Comparison of ENCODE assay signal across 2 cellular contexts in genomic region chr12:93029091-93029490, GRCh38.
TF ChIP-seq lines count a peak whose summit lies in the region.

No MANE protein-coding gene starts in this region.

TF ChIP-seq in GM23338, 12 proteins besides CTCF, POLR2A, EP300 and RAD21:
- TF ChIP-seq EZH2 (IDR thresholded peaks at IDR 0.05; ENCODE audit: low read depth, unreplicated experiment) (no peak), ETS1 (IDR thresholded peaks at IDR 0.05) (no peak), ZNF114 (CRISPR knock-in tag; IDR thresholded peaks at IDR 0.05) (no peak), EZH2phosphoT487 (IDR thresholded peaks at IDR 0.05; ENCODE audit: unreplicated experiment) (no peak), JUNB (IDR thresholded peaks at IDR 0.05; ENCODE audit: unreplicated experiment) (no peak), CREB1 (CRISPR knock-in tag; IDR thresholded peaks at IDR 0.05; ENCODE audit: low read depth) (no peak), STAT1 (IDR thresholded peaks at IDR 0.05; ENCODE audit: unreplicated experiment) (no peak), ZNF331 (CRISPR knock-in tag; IDR thresholded peaks at IDR 0.05; ENCODE audit: low read depth) (no peak)
- TF ChIP-seq, protein P1, sequence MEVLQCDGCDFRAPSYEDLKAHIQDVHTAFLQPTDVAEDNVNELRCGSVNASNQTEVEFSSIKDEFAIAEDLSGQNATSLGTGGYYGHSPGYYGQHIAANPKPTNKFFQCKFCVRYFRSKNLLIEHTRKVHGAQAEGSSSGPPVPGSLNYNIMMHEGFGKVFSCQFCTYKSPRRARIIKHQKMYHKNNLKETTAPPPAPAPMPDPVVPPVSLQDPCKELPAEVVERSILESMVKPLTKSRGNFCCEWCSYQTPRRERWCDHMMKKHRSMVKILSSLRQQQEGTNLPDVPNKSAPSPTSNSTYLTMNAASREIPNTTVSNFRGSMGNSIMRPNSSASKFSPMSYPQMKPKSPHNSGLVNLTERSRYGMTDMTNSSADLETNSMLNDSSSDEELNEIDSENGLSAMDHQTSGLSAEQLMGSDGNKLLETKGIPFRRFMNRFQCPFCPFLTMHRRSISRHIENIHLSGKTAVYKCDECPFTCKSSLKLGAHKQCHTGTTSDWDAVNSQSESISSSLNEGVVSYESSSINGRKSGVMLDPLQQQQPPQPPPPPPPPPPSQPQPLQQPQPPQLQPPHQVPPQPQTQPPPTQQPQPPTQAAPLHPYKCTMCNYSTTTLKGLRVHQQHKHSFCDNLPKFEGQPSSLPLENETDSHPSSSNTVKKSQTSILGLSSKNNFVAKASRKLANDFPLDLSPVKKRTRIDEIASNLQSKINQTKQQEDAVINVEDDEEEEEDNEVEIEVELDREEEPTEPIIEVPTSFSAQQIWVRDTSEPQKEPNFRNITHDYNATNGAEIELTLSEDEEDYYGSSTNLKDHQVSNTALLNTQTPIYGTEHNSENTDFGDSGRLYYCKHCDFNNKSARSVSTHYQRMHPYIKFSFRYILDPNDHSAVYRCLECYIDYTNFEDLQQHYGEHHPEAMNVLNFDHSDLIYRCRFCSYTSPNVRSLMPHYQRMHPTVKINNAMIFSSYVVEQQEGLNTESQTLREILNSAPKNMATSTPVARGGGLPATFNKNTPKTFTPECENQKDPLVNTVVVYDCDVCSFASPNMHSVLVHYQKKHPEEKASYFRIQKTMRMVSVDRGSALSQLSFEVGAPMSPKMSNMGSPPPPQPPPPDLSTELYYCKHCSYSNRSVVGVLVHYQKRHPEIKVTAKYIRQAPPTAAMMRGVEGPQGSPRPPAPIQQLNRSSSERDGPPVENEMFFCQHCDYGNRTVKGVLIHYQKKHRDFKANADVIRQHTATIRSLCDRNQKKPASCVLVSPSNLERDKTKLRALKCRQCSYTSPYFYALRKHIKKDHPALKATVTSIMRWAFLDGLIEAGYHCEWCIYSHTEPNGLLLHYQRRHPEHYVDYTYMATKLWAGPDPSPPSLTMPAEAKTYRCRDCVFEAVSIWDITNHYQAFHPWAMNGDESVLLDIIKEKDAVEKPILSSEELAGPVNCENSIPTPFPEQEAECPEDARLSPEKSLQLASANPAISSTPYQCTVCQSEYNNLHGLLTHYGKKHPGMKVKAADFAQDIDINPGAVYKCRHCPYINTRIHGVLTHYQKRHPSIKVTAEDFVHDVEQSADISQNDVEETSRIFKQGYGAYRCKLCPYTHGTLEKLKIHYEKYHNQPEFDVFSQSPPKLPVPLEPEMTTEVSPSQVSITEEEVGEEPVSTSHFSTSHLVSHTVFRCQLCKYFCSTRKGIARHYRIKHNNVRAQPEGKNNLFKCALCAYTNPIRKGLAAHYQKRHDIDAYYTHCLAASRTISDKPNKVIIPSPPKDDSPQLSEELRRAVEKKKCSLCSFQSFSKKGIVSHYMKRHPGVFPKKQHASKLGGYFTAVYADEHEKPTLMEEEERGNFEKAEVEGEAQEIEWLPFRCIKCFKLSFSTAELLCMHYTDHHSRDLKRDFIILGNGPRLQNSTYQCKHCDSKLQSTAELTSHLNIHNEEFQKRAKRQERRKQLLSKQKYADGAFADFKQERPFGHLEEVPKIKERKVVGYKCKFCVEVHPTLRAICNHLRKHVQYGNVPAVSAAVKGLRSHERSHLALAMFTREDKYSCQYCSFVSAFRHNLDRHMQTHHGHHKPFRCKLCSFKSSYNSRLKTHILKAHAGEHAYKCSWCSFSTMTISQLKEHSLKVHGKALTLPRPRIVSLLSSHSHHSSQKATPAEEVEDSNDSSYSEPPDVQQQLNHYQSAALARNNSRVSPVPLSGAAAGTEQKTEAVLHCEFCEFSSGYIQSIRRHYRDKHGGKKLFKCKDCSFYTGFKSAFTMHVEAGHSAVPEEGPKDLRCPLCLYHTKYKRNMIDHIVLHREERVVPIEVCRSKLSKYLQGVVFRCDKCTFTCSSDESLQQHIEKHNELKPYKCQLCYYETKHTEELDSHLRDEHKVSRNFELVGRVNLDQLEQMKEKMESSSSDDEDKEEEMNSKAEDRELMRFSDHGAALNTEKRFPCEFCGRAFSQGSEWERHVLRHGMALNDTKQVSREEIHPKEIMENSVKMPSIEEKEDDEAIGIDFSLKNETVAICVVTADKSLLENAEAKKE (CRISPR knock-in tag; IDR thresholded peaks at IDR 0.05) = no peak

TF ChIP-seq in H1, 55 proteins besides CTCF, POLR2A, EP300 and RAD21:
- TF ChIP-seq CHD1 (IDR thresholded peaks at IDR 0.05; ENCODE audit: low read depth, low read length) (no peak), EGR1 (IDR thresholded peaks at IDR 0.05; ENCODE audit: borderline replicate concordance, low read depth, low read length) (no peak), GTF2F1 (IDR thresholded peaks at IDR 0.05; ENCODE audit: borderline replicate concordance, low read depth, low read length) (no peak)
